In genomic region chr4:4394644-4395043, GRCh38 we compare ENCODE assay signal across 18 cellular contexts. TPM values are rescaled to one million over a fixed set of nuclear protein-coding genes. Genes with fewer than 3 reads are reported as not detected.
DNase-seq lines count a peak whose midpoint lies in the region; ATAC-seq, FAIRE-seq and TF ChIP-seq lines count a peak whose summit lies in the region.
"Had no signal": no experiment of that assay in that cellular context is flagged by ENCODE, and none has a peak within 500 bp of the region (broad histone marks: within the 10 kb centered on the region; RNA-seq: fewer than 3 reads in every experiment).

No MANE protein-coding gene starts in this region.

- peaks cover 10% of the 10 kb centered on the region; the same call in 2 of the 3 replicates for H3K4me1 ChIP-seq in A549
- H3K4me1 ChIP-seq: ascending aorta, left ventricle myocardium inferior, vagina had no signal

- DNase-seq in A549 (ENCODE audit: low read depth in 1 of 2, low spot score in 1 of 2): peak in 1 of 2 experiments; percentile 48
- peak; percentile 41 for DNase-seq in HPDE6-E6E7 (ENCODE audit: extremely low spot score)
- peak; percentile 93 for DNase-seq in amniotic epithelial cell (ENCODE audit: low read depth)
- DNase-seq in fibroblast of the aortic adventitia (ENCODE audit: low read depth): peak; percentile 57
- no peak for DNase-seq in SKM-1 treated with dmso at 0.1 percent for 144 hours (lab: John Stamatoyannopoulos, UW; ENCODE audit: unreplicated experiment)
- no peak for DNase-seq in stimulated activated naive CD4-positive, alpha-beta T cell (lab: John Stamatoyannopoulos, UW)
- no peak for DNase-seq in NCI-H1930 (lab: John Stamatoyannopoulos, UW)
- DNase-seq: activated gamma-delta T cell; AML-193; foreskin fibroblast; left ventricle myocardium inferior; NCI-H146; stimulated activated CD4-positive, alpha-beta T cell treated with anti-CD3 and anti-CD28 coated beads, Interleukin-15, amount 100 ng/mL, for 24 hours had no signal

- 0% methylated on average over 3 of the region's 9 CpGs for WGBS in A549 (ENCODE audit: missing lambda C conversion rate)

- POLR2A ChIA-PET in A549 (lab: Yijun Ruan, JAX): no interaction called here

- ATAC-seq in A549 (peak; percentile 54 to 76; a peak in 5 of 6 replicates), GM21737 (IDR thresholded peaks at IDR 0.05; ENCODE audit: unreplicated experiment) (no peak)

- TF ChIP-seq EP300 in A549 (IDR thresholded peaks at IDR 0.05): no peak

- CTCF ChIA-PET in A549 (lab: Yijun Ruan, JAX): interaction anchor here (2.4 kb wide), 1 partner anchor 36 kb away, joined by 10 read pairs; no protein-coding TSS in a partner anchor

- no peak for FAIRE-seq in A549 (lab: Jason Lieb, UNC)

- peak overlapping the region; percentile 21; the same call in 1 of the 3 replicates for H3K4me2 ChIP-seq in A549

- no peaks in the 10 kb centered on the region for H3K9me3 ChIP-seq in A549
- H3K9me3 ChIP-seq: ascending aorta, vagina had no signal

- no peak for TF ChIP-seq CTCF in A549 (IDR thresholded peaks at IDR 0.05)
- TF ChIP-seq CTCF in fibroblast of the aortic adventitia (IDR thresholded peaks at IDR 0.05; ENCODE audit: insufficient read depth, low read length): no peak

- no peak for TF ChIP-seq RAD21 in A549 (conservative IDR thresholded peaks at IDR 0.05 in 1 of 2, IDR thresholded peaks at IDR 0.05 in 1 of 2)

- peak overlapping the region in 1 of 2 experiments; percentile 20; a peak in 1 of 6 replicates for H3K27ac ChIP-seq in A549
- H3K27ac ChIP-seq: ascending aorta, HL-60, left ventricle myocardium inferior, vagina, VCaP had no signal

- H3K4me3 ChIP-seq in A549 (no peak overlapping the region), fibroblast of the aortic adventitia (ENCODE audit: low read depth, low read length) (no peak overlapping the region)
- H3K4me3 ChIP-seq: ascending aorta, left ventricle myocardium inferior, vagina had no signal

- TF ChIP-seq POLR2A in A549 (IDR thresholded peaks at IDR 0.05; ENCODE audit: low read length): no peak

TF ChIP-seq in A549, 52 proteins besides CTCF, POLR2A, EP300 and RAD21:
- TF ChIP-seq CHD4 (IDR thresholded peaks at IDR 0.05; ENCODE audit: borderline replicate concordance) (no peak), JUN (IDR thresholded peaks at IDR 0.05) (no peak), MAFK (IDR thresholded peaks at IDR 0.05; ENCODE audit: partially characterized antibody) (no peak), HOXB13 (CRISPR knock-in tag; IDR thresholded peaks at IDR 0.05; ENCODE audit: low read depth) (no peak), E2F6 (IDR thresholded peaks at IDR 0.05; ENCODE audit: borderline replicate concordance, low read depth) (no peak), MYC (IDR thresholded peaks at IDR 0.05; ENCODE audit: borderline replicate concordance, low read length) (no peak), FOSL2 (IDR thresholded peaks at IDR 0.05) (no peak), FOSL2 (CRISPR knock-in tag; IDR thresholded peaks at IDR 0.05) (no peak), ZNF302 (CRISPR knock-in tag; IDR thresholded peaks at IDR 0.05) (no peak), EHMT2 (IDR thresholded peaks at IDR 0.05; ENCODE audit: low read depth) (no peak), REST (IDR thresholded peaks at IDR 0.05) (no peak), CBX8 (IDR thresholded peaks at IDR 0.05) (no peak), CEBPB (IDR thresholded peaks at IDR 0.05) (no peak)

RNA-seq across cellular contexts. Expression of gene NSG1, which starts 7.7 kb away (rescaled TPM):
- polyA plus RNA-seq in A549 (2011; rRNA removed) (0.34 and 0.44 TPM in 2 replicates), A549 (2017; fragmentation: RNase III; extraction: RNeasy Plus Mini Kit Qiagen cat#74134 plus additional on column Dnase treatment) (0.25 to 0.49 TPM (median 0.26 TPM) in 3 replicates)
- polyA plus RNA-seq in A549 (2012; cell fraction: cytosol; rRNA removed): 0.40 and 0.56 TPM in 2 replicates
- 0.22 and 0.40 TPM in 2 replicates for polyA plus RNA-seq in A549 (2012; cell fraction: nucleus; rRNA removed)
- not detected in 2 replicates for polyA minus RNA-seq in A549 (2011; rRNA and poly(A)+ RNA removed)
- total RNA-seq in fibroblast of the aortic adventitia (ENCODE audit: low replicate concordance): 0.09 and 2.7 TPM in 2 replicates
- total RNA-seq: ascending aorta had no signal

Comparison
In these comparisons a context has a peak if more than half of its experiments do, and no peak if none do; other contexts are left out.
1. DNase-seq: peak in HPDE6-E6E7 (single experiment), amniotic epithelial cell (single experiment) and fibroblast of the aortic adventitia (single experiment); none in SKM-1 treated with dmso at 0.1 percent for 144 hours (single experiment), stimulated activated naive CD4-positive, alpha-beta T cell (0 of 6) and NCI-H1930 (0 of 2).